ENCODE assay signal across 33 cellular contexts in the genomic region with DNA sequence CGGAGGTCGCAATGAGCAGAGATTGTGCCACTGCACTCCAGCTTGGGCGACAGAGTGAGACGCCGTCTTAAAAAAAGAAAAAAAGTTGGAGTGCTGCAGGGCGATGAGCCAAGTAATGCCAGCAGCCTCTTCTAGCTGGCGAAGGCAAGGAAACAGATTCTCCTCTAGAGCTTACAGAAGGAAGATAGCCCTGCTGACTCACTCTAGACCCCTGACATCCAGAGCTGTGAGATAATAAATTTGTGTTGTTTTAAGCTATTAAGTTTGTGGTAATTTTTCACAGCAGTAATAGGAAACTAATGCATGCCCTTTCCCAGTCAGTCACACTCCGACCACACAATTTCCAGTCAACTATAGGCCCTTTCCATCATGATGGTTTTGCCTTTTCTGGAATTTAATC. TPM values are rescaled to one million over a fixed set of nuclear protein-coding genes. Genes with fewer than 3 reads are reported as not detected.
"Had no signal": no experiment of that assay in that cellular context is flagged by ENCODE, and none has a peak within 500 bp of the region (broad histone marks: within the 10 kb centered on the region; RNA-seq: fewer than 3 reads in every experiment).

No MANE protein-coding gene starts in this region.

- H3K36me3 ChIP-seq: brain microvascular endothelial cell, SJCRH30, WERI-Rb-1 had no signal

- H3K9me3 ChIP-seq: SJCRH30 had no signal

- H3K27ac ChIP-seq: brain microvascular endothelial cell, SJCRH30, SK-N-MC, WERI-Rb-1 had no signal

- DNase-seq: activated CD4-positive, alpha-beta memory T cell treated with anti-CD3 and anti-CD28 coated beads, Interleukin-2, amount 10 ng/mL, durations not matched to agents 7 days and 5 days; activated CD4-positive, alpha-beta T cell treated with anti-CD3 and anti-CD28 coated beads for 1 hour; activated CD4-positive, alpha-beta T cell treated with anti-CD3 and anti-CD28 coated beads for 48 hours; activated CD4-positive, CD25-positive, alpha-beta regulatory T cell; activated CD8-positive, alpha-beta memory T cell treated with anti-CD3 and anti-CD28 coated beads for 24 hours; activated CD8-positive, alpha-beta memory T cell treated with anti-CD3 and anti-CD28 coated beads, Interleukin-2, amount 10 ng/mL, durations not matched to agents 7 days and 5 days; activated CD8-positive, alpha-beta memory T cell treated with anti-CD3 and anti-CD28 coated beads, Interleukin-2, amount 50 U/mL, for 48 hours; activated effector memory CD4-positive, alpha-beta T cell treated with anti-CD3 and anti-CD28 coated beads, Interleukin-2, amount 50 U/mL, for 16 hours; activated naive CD4-positive, alpha-beta T cell; activated naive CD4-positive, alpha-beta T cell treated with anti-CD3 and anti-CD28 coated beads, Interleukin-2, amount 50 U/mL, for 16 hours; activated naive CD8-positive, alpha-beta T cell treated with anti-CD3 and anti-CD28 coated beads for 36 hours; activated T-cell treated with anti-CD3 and anti-CD28 coated beads, Interleukin-2, amount 50 U/mL, for 48 hours; amniotic stem cell; aorta; brain microvascular endothelial cell; central memory CD4-positive, alpha-beta T cell; NCI-H1105; NCI-H1436; NCI-H1694; NCI-H1930; NCI-H2081 treated with DMSO at 0.1 percent for 48 hours; NCI-H226; NCI-H446 treated with DMSO at 0.1 percent for 48 hours; NCI-H69; NCI-H82; SHP77; SJCRH30; WERI-Rb-1 had no signal

- FAIRE-seq: TTC549 had no signal

- ATAC-seq: activated CD8-positive, alpha-beta memory T cell treated with anti-CD3 and anti-CD28 coated beads, Interleukin-2, amount 10 ng/mL, durations not matched to agents 7 days and 5 days; Panc1 had no signal

- H3K27me3 ChIP-seq: SJCRH30 had no signal

- H3K4me1 ChIP-seq: SJCRH30 had no signal

- H3K4me3 ChIP-seq: SJCRH30, SK-N-MC had no signal

RNA-seq across cellular contexts. Expression of a gene that starts 16.4 kb away (rescaled TPM):
- total RNA-seq: cerebellum, LHCN-M2, SJCRH30 had no signal

RNA-seq across cellular contexts. Expression of a gene that starts 48.2 kb away (rescaled TPM):
- total RNA-seq: activated CD4-positive, alpha-beta memory T cell treated with anti-CD3 and anti-CD28 coated beads, Interleukin-2, amount 10 ng/mL, durations not matched to agents 7 days and 5 days; activated CD8-positive, alpha-beta memory T cell treated with anti-CD3 and anti-CD28 coated beads, Interleukin-2, amount 10 ng/mL, durations not matched to agents 7 days and 5 days; activated naive CD8-positive, alpha-beta T cell treated with anti-CD3 and anti-CD28 coated beads for 36 hours; aorta; cerebellum; LHCN-M2; SJCRH30 had no signal
- polyA plus RNA-seq: aorta had no signal
